Comparison of ENCODE assay signal across 1 cellular context in the genomic region with DNA sequence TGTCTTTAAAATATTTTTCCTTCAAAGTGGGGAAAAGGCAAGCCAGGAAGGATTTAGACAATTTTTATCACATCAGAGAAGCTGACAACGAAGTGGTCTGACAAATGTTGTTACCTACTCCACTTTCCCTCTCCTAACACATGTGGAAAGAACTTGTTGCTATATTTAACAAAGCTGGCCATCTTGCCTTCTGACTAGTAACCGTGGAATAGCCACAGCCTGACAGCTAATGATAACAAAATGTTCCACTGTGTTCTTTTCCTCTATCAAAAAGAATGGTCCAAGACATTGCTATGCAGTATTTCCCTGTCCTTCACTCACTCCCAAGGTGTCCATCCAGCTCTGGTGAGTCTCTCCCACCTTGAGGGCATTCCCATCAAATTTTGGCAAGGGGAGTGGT.
TF ChIP-seq lines count a peak whose summit lies in the region.

No MANE protein-coding gene starts in this region.

TF ChIP-seq in IMR-90, 13 proteins besides CTCF, POLR2A, EP300 and RAD21:
- TF ChIP-seq SMC3 (IDR thresholded peaks at IDR 0.05; ENCODE audit: low read depth, low read length), result no peak
- TF ChIP-seq MXI1 (IDR thresholded peaks at IDR 0.05; ENCODE audit: borderline replicate concordance, low read depth, low read length), result no peak
- TF ChIP-seq RCOR1 (IDR thresholded peaks at IDR 0.05; ENCODE audit: insufficient replicate concordance, low read length), result no peak
- TF ChIP-seq NFE2L2 (IDR thresholded peaks at IDR 0.05; ENCODE audit: low read depth, low read length), result no peak
- no peak for TF ChIP-seq FOS (IDR thresholded peaks at IDR 0.05; ENCODE audit: low read depth, low read length)
- TF ChIP-seq, protein P1, sequence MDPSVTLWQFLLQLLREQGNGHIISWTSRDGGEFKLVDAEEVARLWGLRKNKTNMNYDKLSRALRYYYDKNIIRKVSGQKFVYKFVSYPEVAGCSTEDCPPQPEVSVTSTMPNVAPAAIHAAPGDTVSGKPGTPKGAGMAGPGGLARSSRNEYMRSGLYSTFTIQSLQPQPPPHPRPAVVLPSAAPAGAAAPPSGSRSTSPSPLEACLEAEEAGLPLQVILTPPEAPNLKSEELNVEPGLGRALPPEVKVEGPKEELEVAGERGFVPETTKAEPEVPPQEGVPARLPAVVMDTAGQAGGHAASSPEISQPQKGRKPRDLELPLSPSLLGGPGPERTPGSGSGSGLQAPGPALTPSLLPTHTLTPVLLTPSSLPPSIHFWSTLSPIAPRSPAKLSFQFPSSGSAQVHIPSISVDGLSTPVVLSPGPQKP (IDR thresholded peaks at IDR 0.05; ENCODE audit: borderline replicate concordance, low read depth, low read length), result no peak
- TF ChIP-seq, protein P2, sequence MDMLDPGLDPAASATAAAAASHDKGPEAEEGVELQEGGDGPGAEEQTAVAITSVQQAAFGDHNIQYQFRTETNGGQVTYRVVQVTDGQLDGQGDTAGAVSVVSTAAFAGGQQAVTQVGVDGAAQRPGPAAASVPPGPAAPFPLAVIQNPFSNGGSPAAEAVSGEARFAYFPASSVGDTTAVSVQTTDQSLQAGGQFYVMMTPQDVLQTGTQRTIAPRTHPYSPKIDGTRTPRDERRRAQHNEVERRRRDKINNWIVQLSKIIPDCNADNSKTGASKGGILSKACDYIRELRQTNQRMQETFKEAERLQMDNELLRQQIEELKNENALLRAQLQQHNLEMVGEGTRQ (IDR thresholded peaks at IDR 0.05; ENCODE audit: low read depth, low read length), result no peak
- no peak for TF ChIP-seq BHLHE40 (IDR thresholded peaks at IDR 0.05; ENCODE audit: low read depth, low read length)
- no peak for TF ChIP-seq MAFK (IDR thresholded peaks at IDR 0.05; ENCODE audit: low read depth, low read length)
- no peak for TF ChIP-seq MAZ (IDR thresholded peaks at IDR 0.05; ENCODE audit: borderline replicate concordance, low read depth, low read length)
TF ChIP-seq in IMR-90: peak in this region for 0.
